13 cellular contexts compared by ENCODE assay signal in genomic region chr2:65782996-65783650, GRCh38.
DNase-seq lines count a peak whose midpoint lies in the region; ATAC-seq and TF ChIP-seq lines count a peak whose summit lies in the region.
"Had no signal": no experiment of that assay in that cellular context is flagged by ENCODE, and none has a peak within 500 bp of the region (broad histone marks: within the 10 kb centered on the region; RNA-seq: fewer than 3 reads in every experiment).

No MANE protein-coding gene starts in this region.

- H3K27ac ChIP-seq in RWPE2 (ENCODE audit: poor library complexity, severe bottlenecking), result peak overlapping the region; percentile 76
- no peak overlapping the region for H3K27ac ChIP-seq in esophagus muscularis mucosa (replicated peaks in 1 of 4)
- H3K27ac ChIP-seq: BLaER1 treated with 17β-estradiol and CSF1 and Interleukin-3, amounts not matched to agents 10 nM and 100 nM had no signal

- H3K27ac Mint-ChIP-seq in type B pancreatic cell, result peak overlapping the region; percentile 42
- H3K27ac Mint-ChIP-seq: CD4-positive, CD25-positive, alpha-beta regulatory T cell had no signal

- 74% methylated on average over 5 of the region's 5 CpGs for WGBS in esophagus muscularis mucosa

- no peak overlapping the region for H3K4me3 ChIP-seq in RWPE2 (ENCODE audit: severe bottlenecking)
- no peak overlapping the region for H3K4me3 ChIP-seq in esophagus muscularis mucosa
- H3K4me3 ChIP-seq: BLaER1 treated with 17β-estradiol and CSF1 and Interleukin-3, amounts not matched to agents 10 nM and 100 nM; HAP-1 had no signal

- peaks cover 19% of the 10 kb centered on the region for H3K4me1 ChIP-seq in RWPE2 (ENCODE audit: insufficient read depth, poor library complexity, severe bottlenecking)
- H3K4me1 ChIP-seq in esophagus muscularis mucosa, result no peaks in the 10 kb centered on the region
- H3K4me1 ChIP-seq: BLaER1 treated with 17β-estradiol and CSF1 and Interleukin-3, amounts not matched to agents 10 nM and 100 nM; HAP-1 had no signal

- intact Hi-C loops in esophagus muscularis mucosa (cut with DNase I), result no loop called here

- H3K36me3 Mint-ChIP-seq in type B pancreatic cell, result no peaks in the 10 kb centered on the region
- H3K36me3 Mint-ChIP-seq: CD4-positive, CD25-positive, alpha-beta regulatory T cell had no signal

- no peak for TF ChIP-seq EP300 in esophagus muscularis mucosa (IDR thresholded peaks at IDR 0.05)

- DNase-seq in HPDE6-E6E7 (ENCODE audit: extremely low spot score) (peak; percentile 66), RWPE2 (ENCODE audit: low spot score) (peak; percentile 59), esophagus muscularis mucosa (ENCODE audit: extremely low spot score) (peak; percentile 75), type B pancreatic cell (ENCODE audit: extremely low spot score, unreplicated experiment) (no peak), SW480 (ENCODE audit: low spot score) (no peak), T1000 (lab: John Stamatoyannopoulos, UW) (no peak), NCI-H345 (lab: John Stamatoyannopoulos, UW) (no peak)
- DNase-seq: ACHN; CD4-positive, CD25-positive, alpha-beta regulatory T cell; DMS 273 treated with DMSO at 0.1 percent for 48 hours; GOT3 had no signal

- peaks cover 4% of the 10 kb centered on the region for H3K27me3 Mint-ChIP-seq in type B pancreatic cell

- no peaks in the 10 kb centered on the region for H3K36me3 ChIP-seq in RWPE2 (ENCODE audit: low read depth)
- no peaks in the 10 kb centered on the region for H3K36me3 ChIP-seq in esophagus muscularis mucosa
- H3K36me3 ChIP-seq: BLaER1 treated with 17β-estradiol and CSF1 and Interleukin-3, amounts not matched to agents 10 nM and 100 nM; HAP-1 had no signal

- no peak overlapping the region for H3K4me3 Mint-ChIP-seq in type B pancreatic cell
- H3K4me3 Mint-ChIP-seq: CD4-positive, CD25-positive, alpha-beta regulatory T cell had no signal

- peaks cover 5% of the 10 kb centered on the region for H3K9me3 Mint-ChIP-seq in type B pancreatic cell

- no peaks in the 10 kb centered on the region for H3K9me3 ChIP-seq in RWPE2 (ENCODE audit: severe bottlenecking)
- no peaks in the 10 kb centered on the region for H3K9me3 ChIP-seq in esophagus muscularis mucosa
- H3K9me3 ChIP-seq: HAP-1 had no signal

- TF ChIP-seq POLR2A in esophagus muscularis mucosa (IDR thresholded peaks at IDR 0.05; ENCODE audit: low read depth), result no peak

- H3K4me1 Mint-ChIP-seq in type B pancreatic cell (ENCODE audit: unreplicated experiment), result peaks cover 7% of the 10 kb centered on the region
- H3K4me1 Mint-ChIP-seq: CD4-positive, CD25-positive, alpha-beta regulatory T cell had no signal

- ATAC-seq in RWPE2 (ENCODE audit: low read depth), result peak; percentile 94

- TF ChIP-seq CTCF in RWPE2 (IDR thresholded peaks at IDR 0.05; ENCODE audit: poor library complexity, severe bottlenecking) (no peak), esophagus muscularis mucosa (IDR thresholded peaks at IDR 0.05) (no peak), type B pancreatic cell (conservative IDR thresholded peaks at IDR 0.05) (no peak)

- H3K27me3 ChIP-seq in RWPE2 (ENCODE audit: insufficient read depth, poor library complexity, severe bottlenecking), result no peaks in the 10 kb centered on the region
- no peaks in the 10 kb centered on the region for H3K27me3 ChIP-seq in esophagus muscularis mucosa
- H3K27me3 ChIP-seq: BLaER1 treated with 17β-estradiol and CSF1 and Interleukin-3, amounts not matched to agents 10 nM and 100 nM had no signal

Comparison
In these comparisons a context has a peak if more than half of its experiments do, and no peak if none do; other contexts are left out.
1. DNase-seq: peak in HPDE6-E6E7 (single experiment), RWPE2 (single experiment) and esophagus muscularis mucosa (single experiment); none in type B pancreatic cell (single experiment), SW480 (single experiment), T1000 (single experiment) and NCI-H345 (single experiment).